Comparison of ENCODE assay signal across 22 cellular contexts in genomic region chr11:102220728-102221467, GRCh38.
A peak's percentile ranks its signal among the peaks of the same experiment; 100 is the strongest.
DNase-seq lines count a peak whose midpoint lies in the region; ATAC-seq, FAIRE-seq and TF ChIP-seq lines count a peak whose summit lies in the region.
"Had no signal": no experiment of that assay in that cellular context is flagged by ENCODE, and none has a peak within 500 bp of the region (broad histone marks: within the 10 kb centered on the region; RNA-seq: fewer than 3 reads in every experiment).

No MANE protein-coding gene starts in this region.

- no peak for TF ChIP-seq EP300 in suprapubic skin (IDR thresholded peaks at IDR 0.05)

- H3K27me3 Mint-ChIP-seq in astrocyte (ENCODE audit: low read depth, unreplicated experiment), result no peaks in the 10 kb centered on the region
- peaks cover 6% of the 10 kb centered on the region for H3K27me3 Mint-ChIP-seq in activated CD8-positive, alpha-beta T cell treated with anti-CD3 and anti-CD28 coated beads for 36 hours

- peaks cover 10% of the 10 kb centered on the region for H3K4me1 ChIP-seq in cardiac muscle cell (ENCODE audit: low read depth)
- H3K4me1 ChIP-seq in left ventricle myocardium inferior, result peaks cover 39% of the 10 kb centered on the region
- peaks cover 24% of the 10 kb centered on the region for H3K4me1 ChIP-seq in astrocyte (ENCODE audit: insufficient read depth, low read length)
- peaks cover 0 to 38% (median 20%) of the 10 kb centered on the region in 5 donors for H3K4me1 ChIP-seq in subcutaneous abdominal adipose tissue (ENCODE audit: control insufficient read depth in 5 of 5, insufficient read depth in 5 of 5, low read length in 5 of 5)
- H3K4me1 ChIP-seq in suprapubic skin, result peaks cover 25% of the 10 kb centered on the region
- H3K4me1 ChIP-seq: colonic mucosa had no signal

- H3K27ac Mint-ChIP-seq in astrocyte (ENCODE audit: unreplicated experiment), result peak overlapping the region; percentile 15
- H3K27ac Mint-ChIP-seq in activated CD8-positive, alpha-beta T cell treated with anti-CD3 and anti-CD28 coated beads for 36 hours, result no peak overlapping the region

- no peak overlapping the region for H3K4me3 Mint-ChIP-seq in astrocyte (ENCODE audit: unreplicated experiment)
- H3K4me3 Mint-ChIP-seq in activated CD8-positive, alpha-beta T cell treated with anti-CD3 and anti-CD28 coated beads for 36 hours, result no peak overlapping the region
- H3K4me3 Mint-ChIP-seq: neural crest cell had no signal

- peaks cover 19% of the 10 kb centered on the region for H3K79me2 ChIP-seq in astrocyte (ENCODE audit: insufficient read depth, low read length)

- H3K9ac ChIP-seq in astrocyte (ENCODE audit: low read length), result peak overlapping the region; percentile 13
- no peak overlapping the region for H3K9ac ChIP-seq in subcutaneous abdominal adipose tissue (ENCODE audit: low read length in 5 of 5)

- TF ChIP-seq CTCF in cardiac muscle cell (IDR thresholded peaks at IDR 0.05; ENCODE audit: low read depth, low read length), result no peak
- TF ChIP-seq CTCF in left ventricle myocardium inferior (IDR thresholded peaks at IDR 0.05; ENCODE audit: borderline replicate concordance), result no peak
- TF ChIP-seq CTCF in astrocyte (IDR thresholded peaks at IDR 0.05; ENCODE audit: insufficient read depth, low read depth, low read length), result no peak
- TF ChIP-seq CTCF in fibroblast of villous mesenchyme (IDR thresholded peaks at IDR 0.05; ENCODE audit: insufficient read depth, low read depth, low read length), result no peak
- TF ChIP-seq CTCF in suprapubic skin (IDR thresholded peaks at IDR 0.05), result no peak
- no peak for TF ChIP-seq CTCF in activated CD8-positive, alpha-beta T cell treated with anti-CD3 and anti-CD28 coated beads for 36 hours (IDR thresholded peaks at IDR 0.05)

- WGBS in suprapubic skin, result 81% methylated on average over 7 of the region's 7 CpGs

- H3K36me3 ChIP-seq in cardiac muscle cell (peaks cover 37% of the 10 kb centered on the region), left ventricle myocardium inferior (peaks cover 24% of the 10 kb centered on the region), astrocyte (ENCODE audit: insufficient read depth, low read length) (peaks cover 17% of the 10 kb centered on the region), subcutaneous abdominal adipose tissue (ENCODE audit: control insufficient read depth in 5 of 5, insufficient read depth in 5 of 5, low read length in 5 of 5) (peaks cover 2 to 15% (median 13%) of the 10 kb centered on the region in 5 donors), suprapubic skin (peaks cover 9% of the 10 kb centered on the region)
- H3K36me3 ChIP-seq: colonic mucosa, transverse colon had no signal

- no peak overlapping the region for H3K4me3 ChIP-seq in cardiac muscle cell
- no peak overlapping the region for H3K4me3 ChIP-seq in left ventricle myocardium inferior
- H3K4me3 ChIP-seq in astrocyte (ENCODE audit: insufficient read depth, low read depth, low read length), result no peak overlapping the region
- H3K4me3 ChIP-seq in fibroblast of villous mesenchyme (ENCODE audit: low read depth, low read length), result no peak overlapping the region
- H3K4me3 ChIP-seq in subcutaneous abdominal adipose tissue (ENCODE audit: low read depth in 1 of 5, low read length in 5 of 5), result no peak overlapping the region
- H3K4me3 ChIP-seq in suprapubic skin, result no peak overlapping the region
- H3K4me3 ChIP-seq: A549, colonic mucosa, right atrium auricular region, transverse colon had no signal

- FAIRE-seq in astrocyte (lab: Jason Lieb, UNC), result peak; percentile 56
- FAIRE-seq: A549 had no signal

- no peak for ATAC-seq in activated CD8-positive, alpha-beta T cell treated with anti-CD3 and anti-CD28 coated beads for 36 hours
- ATAC-seq: A549 had no signal

- H3K4me1 Mint-ChIP-seq in astrocyte (ENCODE audit: low read depth, unreplicated experiment), result peaks cover 26% of the 10 kb centered on the region
- no peaks in the 10 kb centered on the region for H3K4me1 Mint-ChIP-seq in activated CD8-positive, alpha-beta T cell treated with anti-CD3 and anti-CD28 coated beads for 36 hours (ENCODE audit: low read depth)

- H3K9me3 Mint-ChIP-seq in astrocyte (ENCODE audit: unreplicated experiment), result no peaks in the 10 kb centered on the region
- H3K9me3 Mint-ChIP-seq in activated CD8-positive, alpha-beta T cell treated with anti-CD3 and anti-CD28 coated beads for 36 hours, result no peaks in the 10 kb centered on the region
- H3K9me3 Mint-ChIP-seq: neural crest cell had no signal

- intact Hi-C loops in left ventricle myocardium inferior (cut with micrococcal nuclease), result no loop called here
- intact Hi-C loops in activated CD8-positive, alpha-beta T cell treated with anti-CD3 and anti-CD28 coated beads for 36 hours (cut with micrococcal nuclease), result no loop called here

- H3K27me3 ChIP-seq in cardiac muscle cell, result no peaks in the 10 kb centered on the region
- no peaks in the 10 kb centered on the region for H3K27me3 ChIP-seq in left ventricle myocardium inferior (ENCODE audit: low read depth)
- no peaks in the 10 kb centered on the region for H3K27me3 ChIP-seq in astrocyte (ENCODE audit: insufficient read depth, low read length)
- H3K27me3 ChIP-seq in subcutaneous abdominal adipose tissue (ENCODE audit: control insufficient read depth in 5 of 5, insufficient read depth in 4 of 5, low read length in 5 of 5), result no peaks in the 10 kb centered on the region
- no peaks in the 10 kb centered on the region for H3K27me3 ChIP-seq in suprapubic skin
- H3K27me3 ChIP-seq: colonic mucosa, right atrium auricular region, transverse colon had no signal

- no peak overlapping the region for H2AFZ ChIP-seq in astrocyte (ENCODE audit: low read depth, low read length)

- POLR2A ChIA-PET in activated CD8-positive, alpha-beta T cell treated with anti-CD3 and anti-CD28 coated beads for 36 hours (lab: Charles Lee), result no interaction called here

- H3K4me2 ChIP-seq in astrocyte (ENCODE audit: low read length), result peak overlapping the region; percentile 70
- H3K4me2 ChIP-seq: A549 had no signal

- DNase-seq in cardiac muscle cell (ENCODE audit: low read depth in 1 of 2, low spot score in 1 of 2), result no peak
- no peak for DNase-seq in left ventricle myocardium inferior
- peak; percentile 82 for DNase-seq in astrocyte (ENCODE audit: low read depth)
- peak; percentile 47 for DNase-seq in fibroblast of villous mesenchyme (ENCODE audit: low read depth)
- no peak for DNase-seq in SW480 (ENCODE audit: low spot score)
- no peak for DNase-seq in suprapubic skin (ENCODE audit: low spot score in 2 of 2)
- no peak for DNase-seq in activated CD8-positive, alpha-beta T cell treated with anti-CD3 and anti-CD28 coated beads for 36 hours
- DNase-seq: activated CD4-positive, alpha-beta T cell treated with anti-CD3 and anti-CD28 coated beads, Interleukin-2, amount 50 U/mL, for 1 hour; activated T-cell treated with anti-CD3 and anti-CD28 coated beads, Interleukin-2, amount 50 U/mL, for 1 hour; colonic mucosa; COR-L47; GDM1; H7; NCI-H1417; NCI-H446 treated with DMSO at 0.1 percent for 48 hours; stimulated activated CD4-positive, alpha-beta T cell treated with anti-CD3 and anti-CD28 coated beads, Interleukin-4, amount 100 ng/mL, for 1 hour; T1000; transverse colon had no signal

- CTCF ChIA-PET in activated CD8-positive, alpha-beta T cell treated with anti-CD3 and anti-CD28 coated beads for 36 hours (lab: Charles Lee), result no interaction called here

- peaks cover 5% of the 10 kb centered on the region for H3K36me3 Mint-ChIP-seq in astrocyte (ENCODE audit: low read depth, unreplicated experiment)
- no peaks in the 10 kb centered on the region for H3K36me3 Mint-ChIP-seq in activated CD8-positive, alpha-beta T cell treated with anti-CD3 and anti-CD28 coated beads for 36 hours (ENCODE audit: low read depth)

- H3K27ac ChIP-seq in cardiac muscle cell (peak overlapping the region; percentile 2), left ventricle myocardium inferior (replicated peaks) (no peak overlapping the region), astrocyte (ENCODE audit: low read depth, low read length) (peak overlapping the region; percentile 62), subcutaneous abdominal adipose tissue (ENCODE audit: low read depth, low read length) (peak overlapping the region; percentile 19), suprapubic skin (no peak overlapping the region)
- H3K27ac ChIP-seq: A549, colonic mucosa, right atrium auricular region, transverse colon had no signal

- no peaks in the 10 kb centered on the region for H4K20me1 ChIP-seq in astrocyte (ENCODE audit: insufficient read depth, low read length)

- TF ChIP-seq POLR2A in suprapubic skin (IDR thresholded peaks at IDR 0.05), result no peak

- H3K9me3 ChIP-seq in cardiac muscle cell (ENCODE audit: low read depth), result no peaks in the 10 kb centered on the region
- no peaks in the 10 kb centered on the region for H3K9me3 ChIP-seq in left ventricle myocardium inferior (replicated peaks)
- no peaks in the 10 kb centered on the region for H3K9me3 ChIP-seq in astrocyte (ENCODE audit: insufficient read depth, low read depth, low read length)
- no peaks in the 10 kb centered on the region for H3K9me3 ChIP-seq in subcutaneous abdominal adipose tissue (ENCODE audit: control insufficient read depth in 5 of 5, low read length in 5 of 5)
- no peaks in the 10 kb centered on the region for H3K9me3 ChIP-seq in suprapubic skin
- H3K9me3 ChIP-seq: A549, colonic mucosa, right atrium auricular region, transverse colon had no signal

Comparison
In these comparisons a context has a peak if more than half of its experiments do, and no peak if none do; other contexts are left out.
1. H3K27ac ChIP-seq: peak in cardiac muscle cell (single experiment), astrocyte (single experiment) and subcutaneous abdominal adipose tissue (single experiment); none in left ventricle myocardium inferior (single experiment) and suprapubic skin (single experiment).
2. DNase-seq: peak in astrocyte (single experiment) and fibroblast of villous mesenchyme (single experiment); none in cardiac muscle cell (0 of 2), left ventricle myocardium inferior (single experiment), SW480 (single experiment), suprapubic skin (0 of 2) and activated CD8-positive, alpha-beta T cell treated with anti-CD3 and anti-CD28 coated beads for 36 hours (single experiment).